8 cellular contexts compared by ENCODE assay signal in the genomic region with DNA sequence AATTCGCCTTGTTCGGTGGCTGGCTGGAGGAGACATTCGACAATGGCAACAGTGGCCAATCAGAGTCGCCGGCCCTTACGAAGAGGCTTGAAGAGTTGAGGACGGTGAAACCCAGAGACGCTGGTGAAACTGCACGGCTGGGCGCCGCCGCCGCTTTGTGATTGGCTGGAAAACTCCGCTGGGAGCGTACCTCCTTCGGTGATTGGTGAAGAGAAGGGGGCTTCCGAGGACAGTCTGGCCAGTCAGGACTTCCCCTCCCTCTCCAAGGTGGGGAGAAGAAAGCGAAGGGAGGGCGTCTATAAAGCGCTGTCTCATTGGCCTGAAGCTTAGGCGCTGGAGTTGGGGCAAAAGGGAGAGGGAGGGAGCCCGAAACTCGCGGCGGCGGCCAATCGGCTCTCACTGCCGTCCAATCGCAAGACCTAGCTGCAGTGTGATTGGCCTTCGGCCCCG. TPM values are rescaled to one million over a fixed set of nuclear protein-coding genes. Genes with fewer than 3 reads are reported as not detected.
A peak's percentile ranks its signal among the peaks of the same experiment; 100 is the strongest.
DNase-seq lines count a peak whose midpoint lies in the region; ATAC-seq and TF ChIP-seq lines count a peak whose summit lies in the region.

No MANE protein-coding gene starts in this region.

- H3K27me3 Mint-ChIP-seq in nephron progenitor cell (ENCODE audit: low read depth, poor library complexity) = no peaks in the 10 kb centered on the region

- 0% methylated on average over 21 of the region's 31 CpGs; no CpG with 5 or more reads in 1 of the 2 donors for WGBS in transverse colon (ENCODE audit: low coverage in 1 of 2), 2 donors

- in situ Hi-C loops in transverse colon (cut with MboI; ENCODE audit: low pct_ligation_motif_present in 1 of 4, low pct_unique_long_range_greater_than_20kb in 1 of 4, low sequenced_read_pairs in 3 of 4) = no loop called here

- H3K4me1 ChIP-seq in transverse colon = peaks cover 3 to 37% (median 27%) of the 10 kb centered on the region in 4 donors

- peak overlapping the region; percentile 98 to 100 (median 99) for H3K27ac ChIP-seq in transverse colon

- TF ChIP-seq CTCF in foreskin fibroblast (IDR thresholded peaks at IDR 0.05; ENCODE audit: low read depth, low read length) (no peak), nephron progenitor cell (IDR thresholded peaks at IDR 0.05) (no peak), transverse colon (IDR thresholded peaks at IDR 0.05) (no peak)

- no peak for TF ChIP-seq EP300 in transverse colon (IDR thresholded peaks at IDR 0.05; ENCODE audit: low read depth)

- no peaks in the 10 kb centered on the region for H3K27me3 ChIP-seq in transverse colon

- intact Hi-C loops in transverse colon (cut with DNase I; ENCODE audit: low total_unique reads) = loop anchor here (5.0 kb wide), 1 partner anchor 252 kb away; a partner anchor contains a TSS

- H3K9me3 Mint-ChIP-seq in nephron progenitor cell = no peaks in the 10 kb centered on the region

- H3K4me3 Mint-ChIP-seq in nephron progenitor cell = no peak overlapping the region

- TF ChIP-seq POLR2A in transverse colon (IDR thresholded peaks at IDR 0.05) = no peak

- peak; percentile 66 for ATAC-seq in GM21367 (IDR thresholded peaks at IDR 0.05; ENCODE audit: unreplicated experiment)

- H3K4me3 ChIP-seq in foreskin fibroblast (ENCODE audit: low read depth in 1 of 2, low read length in 2 of 2) (peak overlapping the region; percentile 66 to 84), transverse colon (peak overlapping the region; percentile 60 to 86 (median 80))

- no peaks in the 10 kb centered on the region for H3K9me3 ChIP-seq in transverse colon

- peak overlapping the region; percentile 100 for H3K27ac Mint-ChIP-seq in nephron progenitor cell

- peaks cover 28% of the 10 kb centered on the region for H3K36me3 Mint-ChIP-seq in nephron progenitor cell (ENCODE audit: low read depth)

- H3K4me1 Mint-ChIP-seq in nephron progenitor cell = peaks cover 34% of the 10 kb centered on the region

- H3K36me3 ChIP-seq in transverse colon = no peaks in the 10 kb centered on the region

- DNase-seq in DMS53 (lab: John Stamatoyannopoulos, UW) (peak; percentile 95), HPDE6-E6E7 (ENCODE audit: extremely low spot score) (peak; percentile 92), NCI-H774 (lab: John Stamatoyannopoulos, UW) (peak; percentile 98), foreskin fibroblast (peak; percentile 100), nephron progenitor cell (peak; percentile 94), transverse colon (peak; percentile 99)
- peak; percentile 90 for DNase-seq in activated T-helper 9 cell treated with anti-CD3 and anti-CD28 coated beads, Interleukin-2, amount 50 U/mL, for 16 hours (ENCODE audit: low read depth)

RNA-seq across cellular contexts. Expression of a gene that starts 0.6 kb away (rescaled TPM):
- total RNA-seq in transverse colon = 10 to 100 TPM; 14.7 to 35.9 (median 24.2) TPM

Comparison
In these comparisons a context has a peak if more than half of its experiments do, and no peak if none do; other contexts are left out.
1. Peak in every context shown above with its lines: DNase-seq, ATAC-seq, H3K4me3 ChIP-seq and H3K27ac ChIP-seq.